Comparison of ENCODE assay signal across 18 cellular contexts in genomic region chr2:205723174-205723573, GRCh38. TPM values are rescaled to one million over a fixed set of nuclear protein-coding genes. Genes with fewer than 3 reads are reported as not detected.
DNase-seq lines count a peak whose midpoint lies in the region; ATAC-seq, FAIRE-seq and TF ChIP-seq lines count a peak whose summit lies in the region.
"Had no signal": no experiment of that assay in that cellular context is flagged by ENCODE, and none has a peak within 500 bp of the region (broad histone marks: within the 10 kb centered on the region; RNA-seq: fewer than 3 reads in every experiment).

No MANE protein-coding gene starts in this region.

- peaks cover 64% of the 10 kb centered on the region for H3F3A ChIP-seq in neural progenitor cell (ENCODE audit: low read depth)

- WGBS in HepG2 (ENCODE audit: low lambda C conversion rate), result 70% methylated on average over 2 of the region's 2 CpGs
- WGBS in right lobe of liver (ENCODE audit: insufficient coverage, low coverage, low lambda C conversion rate, missing lambda C conversion rate), result 94% methylated on average over 2 of the region's 2 CpGs

- no peak for DNase-seq in HepG2 (ENCODE audit: low spot score)
- no peak for DNase-seq in right lobe of liver
- peak; percentile 15 for DNase-seq in epithelial cell of esophagus (ENCODE audit: low read depth)
- DNase-seq in neural progenitor cell (ENCODE audit: low spot score), result no peak
- no peak for DNase-seq in omental fat pad (ENCODE audit: low spot score)
- DNase-seq in amniotic stem cell (lab: John Stamatoyannopoulos, UW), result no peak
- DNase-seq in stimulated activated naive CD4-positive, alpha-beta T cell treated with Interleukin-2 at 50 U/mL for 16 hours (lab: John Stamatoyannopoulos, UW), result no peak
- DNase-seq: 8988T, GDM1, Karpas-422, NCI-H1417, NCI-H187 treated with DMSO at 0.1 percent for 48 hours, NCI-H345, NCI-H69, SHP77 treated with DMSO at 0.1 percent for 48 hours had no signal

- no peak overlapping the region for H3K4me3 Mint-ChIP-seq in neural progenitor cell

- H3K4me1 ChIP-seq in HepG2 (ENCODE audit: insufficient read depth, low read length), result peaks cover 40% of the 10 kb centered on the region
- H3K4me1 ChIP-seq in right lobe of liver, result peaks cover 0 to 28% (median 8%) of the 10 kb centered on the region in 4 donors
- H3K4me1 ChIP-seq in neural progenitor cell, result peaks cover 70% of the 10 kb centered on the region
- H3K4me1 ChIP-seq: BLaER1 had no signal

- H3K9me3 ChIP-seq in HepG2 (ENCODE audit: low read length) (no peaks in the 10 kb centered on the region), right lobe of liver (no peaks in the 10 kb centered on the region), neural progenitor cell (ENCODE audit: low read depth) (no peaks in the 10 kb centered on the region)
- H3K9me3 ChIP-seq: BLaER1 had no signal

- H3K4me3 ChIP-seq in HepG2 (replicated peaks in 1 of 3; ENCODE audit: insufficient read depth in 1 of 3, low read depth in 2 of 3, low read length in 3 of 3) (no peak overlapping the region), right lobe of liver (no peak overlapping the region), epithelial cell of esophagus (ENCODE audit: low read length) (no peak overlapping the region), neural progenitor cell (no peak overlapping the region)
- H3K4me3 ChIP-seq: BLaER1, GM12878 had no signal

- ATAC-seq in HepG2 (no peak), right lobe of liver (no peak), omental fat pad (ENCODE audit: low FRiP score) (no peak), HG02884 (IDR thresholded peaks at IDR 0.05; ENCODE audit: unreplicated experiment) (no peak)
- ATAC-seq: GM12878 had no signal

- no peak overlapping the region for H3K4me2 ChIP-seq in HepG2 (ENCODE audit: low read depth, low read length)
- peak overlapping the region; percentile 66 for H3K4me2 ChIP-seq in neural progenitor cell
- H3K4me2 ChIP-seq: BLaER1 had no signal

- no peaks in the 10 kb centered on the region for H3K9me3 Mint-ChIP-seq in neural progenitor cell

- no peak overlapping the region for H3K27ac Mint-ChIP-seq in neural progenitor cell

- no peaks in the 10 kb centered on the region for H4K20me1 ChIP-seq in HepG2 (ENCODE audit: insufficient read depth, low read length)
- H4K20me1 ChIP-seq in neural progenitor cell (ENCODE audit: low read depth), result no peaks in the 10 kb centered on the region
- H4K20me1 ChIP-seq: BLaER1 had no signal

- TF ChIP-seq EP300 in HepG2 (IDR thresholded peaks at IDR 0.05; ENCODE audit: low read depth in 2 of 2, low read length in 2 of 2) (no peak), HepG2 (CRISPR knock-in tag; IDR thresholded peaks at IDR 0.05; ENCODE audit: borderline replicate concordance) (no peak)

- in situ Hi-C loops in HepG2 (cut with HindIII; ENCODE audit: extremely low pct_ligation_motif_present, low pct_unique_long_range_greater_than_20kb), result no loop called here

- no peak for TF ChIP-seq RAD21 in HepG2 (CRISPR knock-in tag; IDR thresholded peaks at IDR 0.05)

- no peaks in the 10 kb centered on the region for H3K79me2 ChIP-seq in HepG2 (ENCODE audit: insufficient read depth, low read length)
- H3K79me2 ChIP-seq in neural progenitor cell (ENCODE audit: low read depth), result no peaks in the 10 kb centered on the region

- H2AFZ ChIP-seq in HepG2 (ENCODE audit: low read length), result no peak overlapping the region
- H2AFZ ChIP-seq in neural progenitor cell (replicated peaks), result no peak overlapping the region

- no TSS peak for BruUV-seq in HepG2 (replicated peaks; lab: Mats Ljungman, UMichigan)

- no peak for TF ChIP-seq POLR2A in HepG2 (IDR thresholded peaks at IDR 0.05; ENCODE audit: insufficient read depth in 1 of 2, low read depth in 2 of 2, low read length in 2 of 2)
- TF ChIP-seq POLR2A in right lobe of liver (IDR thresholded peaks at IDR 0.05), result no peak

- H3K27me3 Mint-ChIP-seq in neural progenitor cell (ENCODE audit: insufficient read depth, low read depth), result peaks cover 29% of the 10 kb centered on the region

- TF ChIP-seq CTCF in HepG2 (CRISPR knock-in tag; IDR thresholded peaks at IDR 0.05) (no peak), right lobe of liver (IDR thresholded peaks at IDR 0.05) (no peak), epithelial cell of esophagus (IDR thresholded peaks at IDR 0.05; ENCODE audit: insufficient read depth, low read depth, low read length, missing control alignments) (no peak), neural progenitor cell (IDR thresholded peaks at IDR 0.05) (no peak), omental fat pad (IDR thresholded peaks at IDR 0.05) (no peak)

- H3K27me3 ChIP-seq in HepG2 (ENCODE audit: control insufficient read depth in 1 of 2, insufficient read depth in 2 of 2, low read length in 2 of 2), result no peaks in the 10 kb centered on the region
- H3K27me3 ChIP-seq in right lobe of liver, result no peaks in the 10 kb centered on the region
- no peaks in the 10 kb centered on the region for H3K27me3 ChIP-seq in neural progenitor cell
- H3K27me3 ChIP-seq: BLaER1 had no signal

- H3K27ac ChIP-seq in HepG2 (ENCODE audit: extremely low read length, insufficient read depth, low read length) (no peak overlapping the region), right lobe of liver (no peak overlapping the region), neural progenitor cell (peak overlapping the region; percentile 92)
- H3K27ac ChIP-seq: BLaER1 had no signal

- intact Hi-C loops in HepG2 (cut with micrococcal nuclease; ENCODE audit: unreplicated experiment), result no loop called here
- intact Hi-C loops in right lobe of liver (cut with DNase I), result no loop called here

- H3K4me1 Mint-ChIP-seq in neural progenitor cell, result peaks cover 71% of the 10 kb centered on the region

- CTCF ChIA-PET in HepG2 (lab: Yijun Ruan, JAX; ENCODE audit: low intra/inter-chr PET ratio, low total read pairs), result no interaction called here

- POLR2A ChIA-PET in HepG2 (lab: Yijun Ruan, JAX), result no interaction called here

- FAIRE-seq in HepG2 (lab: Jason Lieb, UNC), result no peak
- FAIRE-seq: GM12878 had no signal

- H3K36me3 ChIP-seq in HepG2 (replicated peaks in 1 of 2; ENCODE audit: control insufficient read depth in 1 of 2, insufficient read depth in 2 of 2, low read length in 2 of 2) (no peaks in the 10 kb centered on the region), right lobe of liver (no peaks in the 10 kb centered on the region), neural progenitor cell (no peaks in the 10 kb centered on the region)

- H3K9ac ChIP-seq in HepG2 (ENCODE audit: insufficient read depth, low read depth, low read length) (no peak overlapping the region), neural progenitor cell (no peak overlapping the region)
- H3K9ac ChIP-seq: BLaER1 had no signal

- peaks cover 3% of the 10 kb centered on the region for H3K36me3 Mint-ChIP-seq in neural progenitor cell

TF ChIP-seq in HepG2, 621 proteins besides CTCF, POLR2A, EP300 and RAD21:
- TF ChIP-seq ARID2 (CRISPR knock-in tag; IDR thresholded peaks at IDR 0.05; ENCODE audit: borderline replicate concordance), result no peak
- TF ChIP-seq MAFK (conservative IDR thresholded peaks at IDR 0.05 in 1 of 2, IDR thresholded peaks at IDR 0.05 in 1 of 2; ENCODE audit: low read length in 2 of 2), result peak; percentile 90 to 95
- no peak for TF ChIP-seq FOXO1 (CRISPR knock-in tag; IDR thresholded peaks at IDR 0.05)
- peak; percentile 91 for TF ChIP-seq MAFF (IDR thresholded peaks at IDR 0.05; ENCODE audit: low read depth, low read length)
- no peak for TF ChIP-seq PHF5A (CRISPR knock-in tag; IDR thresholded peaks at IDR 0.05; ENCODE audit: low read depth, unreplicated experiment)

RNA-seq across cellular contexts. Expression of gene NRP2, which starts 40.9 kb away (rescaled TPM):
- total RNA-seq in HepG2 (2016; rRNA removed; fragmentation: Illumina TruSeq; extraction: Trizol), result 0.60 and 1.4 TPM in 2 replicates
- under 0.01 and 0.20 TPM in 2 replicates for total RNA-seq in HepG2 (2016; cell fraction: cytosol; rRNA removed; fragmentation: Illumina TruSeq; extraction: Trizol; ENCODE audit: low read depth)
- 0.79 and 0.93 TPM in 2 replicates for total RNA-seq in HepG2 (2016; cell fraction: insoluble cytoplasmic fraction; rRNA removed; fragmentation: Illumina TruSeq; extraction: Trizol)
- total RNA-seq in HepG2 (2016; cell fraction: membrane; rRNA removed; fragmentation: Illumina TruSeq; extraction: Trizol), result 0.22 and 0.41 TPM in 2 replicates
- 1.4 and 2.4 TPM in 2 replicates for total RNA-seq in HepG2 (2016; cell fraction: nucleus; rRNA removed; fragmentation: Illumina TruSeq; extraction: Trizol)
- 0.65 and 1.4 TPM in 2 replicates for polyA plus RNA-seq in HepG2 (2011; rRNA removed)
- 0.32 and 0.37 TPM in 2 replicates for polyA plus RNA-seq in HepG2 (2011; cell fraction: cytosol; rRNA removed)
- polyA plus RNA-seq in HepG2 (2011; cell fraction: nucleus; rRNA removed), result 0.51 and 0.66 TPM in 2 replicates
- polyA plus RNA-seq in HepG2 (2012), result 0.54 and 3.3 TPM in 2 replicates
- polyA plus RNA-seq in HepG2 (2016; cell fraction: cytosol; fragmentation: Illumina TruSeq; extraction: Trizol; ENCODE audit: low read depth), result 0.12 and 0.16 TPM in 2 replicates
- polyA plus RNA-seq in HepG2 (2016; cell fraction: insoluble cytoplasmic fraction; fragmentation: Illumina TruSeq; extraction: Trizol; ENCODE audit: low read depth), result 0.26 and 0.34 TPM in 2 replicates
- polyA plus RNA-seq in HepG2 (2016; cell fraction: membrane; fragmentation: Illumina TruSeq; extraction: Trizol; ENCODE audit: low read depth), result 0.09 and 0.37 TPM in 2 replicates
- 1.9 and 2.1 TPM in 2 replicates for polyA plus RNA-seq in HepG2 (2016; cell fraction: nucleus; fragmentation: Illumina TruSeq; extraction: Trizol; ENCODE audit: insufficient read depth, low read depth)
- 1.3 and 6.5 TPM in 2 replicates for polyA minus RNA-seq in HepG2 (2011; rRNA and poly(A)+ RNA removed; ENCODE audit: low replicate concordance)
- polyA minus RNA-seq in HepG2 (2011; cell fraction: cytosol; rRNA and poly(A)+ RNA removed), result 0.49 and 0.88 TPM in 2 replicates
- 1.4 and 1.7 TPM in 2 replicates for polyA minus RNA-seq in HepG2 (2011; cell fraction: nucleus; rRNA and poly(A)+ RNA removed)
- total RNA-seq in right lobe of liver, result 10 to 100 TPM in 3 of 6 experiments, 1 to 10 TPM in 3; 5.5 to 23.7 (median 8.6) TPM
- 27.8 and 32.0 TPM in 2 replicates for total RNA-seq in neural progenitor cell (ENCODE audit: low replicate concordance)
- total RNA-seq in omental fat pad, result 100 to 1,000 TPM in 1 of 4 donors, 10 to 100 TPM in 3; 41.1 to 119 (median 52.4) TPM
